In the genomic region with DNA sequence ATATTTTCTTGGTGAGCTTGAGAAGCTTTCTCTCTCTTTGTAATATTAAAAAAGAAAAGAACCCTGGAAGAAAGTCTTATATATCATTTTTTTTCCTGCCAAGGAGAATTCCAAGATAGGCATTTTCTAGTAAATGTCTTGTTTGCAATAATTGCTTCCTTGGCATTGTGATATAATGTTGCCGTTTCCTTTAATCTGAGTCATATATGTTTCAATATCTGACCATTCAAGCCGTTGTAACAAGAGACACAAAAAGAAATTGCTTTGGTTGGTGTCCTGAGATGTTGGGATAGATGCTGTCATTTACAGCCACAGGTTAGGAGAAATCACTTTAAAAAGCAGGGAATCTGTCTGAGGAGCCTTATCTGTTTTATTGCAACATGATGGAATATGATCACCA, we compare ENCODE assay signal across 2 cellular contexts.
TF ChIP-seq lines count a peak whose summit lies in the region.

No MANE protein-coding gene starts in this region.

TF ChIP-seq in SK-N-SH, 30 proteins besides CTCF, POLR2A, EP300 and RAD21 (continued from another document):
- TF ChIP-seq, protein P1, sequence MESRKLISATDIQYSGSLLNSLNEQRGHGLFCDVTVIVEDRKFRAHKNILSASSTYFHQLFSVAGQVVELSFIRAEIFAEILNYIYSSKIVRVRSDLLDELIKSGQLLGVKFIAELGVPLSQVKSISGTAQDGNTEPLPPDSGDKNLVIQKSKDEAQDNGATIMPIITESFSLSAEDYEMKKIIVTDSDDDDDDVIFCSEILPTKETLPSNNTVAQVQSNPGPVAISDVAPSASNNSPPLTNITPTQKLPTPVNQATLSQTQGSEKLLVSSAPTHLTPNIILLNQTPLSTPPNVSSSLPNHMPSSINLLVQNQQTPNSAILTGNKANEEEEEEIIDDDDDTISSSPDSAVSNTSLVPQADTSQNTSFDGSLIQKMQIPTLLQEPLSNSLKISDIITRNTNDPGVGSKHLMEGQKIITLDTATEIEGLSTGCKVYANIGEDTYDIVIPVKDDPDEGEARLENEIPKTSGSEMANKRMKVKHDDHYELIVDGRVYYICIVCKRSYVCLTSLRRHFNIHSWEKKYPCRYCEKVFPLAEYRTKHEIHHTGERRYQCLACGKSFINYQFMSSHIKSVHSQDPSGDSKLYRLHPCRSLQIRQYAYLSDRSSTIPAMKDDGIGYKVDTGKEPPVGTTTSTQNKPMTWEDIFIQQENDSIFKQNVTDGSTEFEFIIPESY (IDR thresholded peaks at IDR 0.05; ENCODE audit: borderline replicate concordance, low read depth), result no peak
- TF ChIP-seq SIN3A (IDR thresholded peaks at IDR 0.05; ENCODE audit: borderline replicate concordance, low read depth, low read length) (no peak), JUND (IDR thresholded peaks at IDR 0.05) (no peak), ELF1 (IDR thresholded peaks at IDR 0.05) (no peak), RFX5 (IDR thresholded peaks at IDR 0.05; ENCODE audit: low read length) (no peak), SMC3 (IDR thresholded peaks at IDR 0.05; ENCODE audit: low read depth, low read length) (no peak)
- TF ChIP-seq, protein P2, sequence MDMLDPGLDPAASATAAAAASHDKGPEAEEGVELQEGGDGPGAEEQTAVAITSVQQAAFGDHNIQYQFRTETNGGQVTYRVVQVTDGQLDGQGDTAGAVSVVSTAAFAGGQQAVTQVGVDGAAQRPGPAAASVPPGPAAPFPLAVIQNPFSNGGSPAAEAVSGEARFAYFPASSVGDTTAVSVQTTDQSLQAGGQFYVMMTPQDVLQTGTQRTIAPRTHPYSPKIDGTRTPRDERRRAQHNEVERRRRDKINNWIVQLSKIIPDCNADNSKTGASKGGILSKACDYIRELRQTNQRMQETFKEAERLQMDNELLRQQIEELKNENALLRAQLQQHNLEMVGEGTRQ (IDR thresholded peaks at IDR 0.05; ENCODE audit: borderline replicate concordance, low read depth, low read length), result no peak
- TF ChIP-seq, protein P3, sequence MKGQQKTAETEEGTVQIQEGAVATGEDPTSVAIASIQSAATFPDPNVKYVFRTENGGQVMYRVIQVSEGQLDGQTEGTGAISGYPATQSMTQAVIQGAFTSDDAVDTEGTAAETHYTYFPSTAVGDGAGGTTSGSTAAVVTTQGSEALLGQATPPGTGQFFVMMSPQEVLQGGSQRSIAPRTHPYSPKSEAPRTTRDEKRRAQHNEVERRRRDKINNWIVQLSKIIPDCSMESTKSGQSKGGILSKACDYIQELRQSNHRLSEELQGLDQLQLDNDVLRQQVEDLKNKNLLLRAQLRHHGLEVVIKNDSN (IDR thresholded peaks at IDR 0.05; ENCODE audit: borderline replicate concordance, low read depth), result no peak

TF ChIP-seq in SK-N-SH treated with all-trans-retinoic acid at 6 μM for 48 hours, 23 proteins besides CTCF, POLR2A, EP300 and RAD21:
- TF ChIP-seq, protein P4, sequence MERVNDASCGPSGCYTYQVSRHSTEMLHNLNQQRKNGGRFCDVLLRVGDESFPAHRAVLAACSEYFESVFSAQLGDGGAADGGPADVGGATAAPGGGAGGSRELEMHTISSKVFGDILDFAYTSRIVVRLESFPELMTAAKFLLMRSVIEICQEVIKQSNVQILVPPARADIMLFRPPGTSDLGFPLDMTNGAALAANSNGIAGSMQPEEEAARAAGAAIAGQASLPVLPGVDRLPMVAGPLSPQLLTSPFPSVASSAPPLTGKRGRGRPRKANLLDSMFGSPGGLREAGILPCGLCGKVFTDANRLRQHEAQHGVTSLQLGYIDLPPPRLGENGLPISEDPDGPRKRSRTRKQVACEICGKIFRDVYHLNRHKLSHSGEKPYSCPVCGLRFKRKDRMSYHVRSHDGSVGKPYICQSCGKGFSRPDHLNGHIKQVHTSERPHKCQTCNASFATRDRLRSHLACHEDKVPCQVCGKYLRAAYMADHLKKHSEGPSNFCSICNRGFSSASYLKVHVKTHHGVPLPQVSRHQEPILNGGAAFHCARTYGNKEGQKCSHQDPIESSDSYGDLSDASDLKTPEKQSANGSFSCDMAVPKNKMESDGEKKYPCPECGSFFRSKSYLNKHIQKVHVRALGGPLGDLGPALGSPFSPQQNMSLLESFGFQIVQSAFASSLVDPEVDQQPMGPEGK (CRISPR knock-in tag; IDR thresholded peaks at IDR 0.05; ENCODE audit: borderline replicate concordance), result no peak
- TF ChIP-seq ZFP30 (CRISPR knock-in tag; IDR thresholded peaks at IDR 0.05) (no peak), ZNF8 (CRISPR knock-in tag; IDR thresholded peaks at IDR 0.05) (no peak)
TF ChIP-seq in SK-N-SH treated with all-trans-retinoic acid at 6 μM for 48 hours: peak in this region for 0.
